Comparison of ENCODE assay signal across 21 cellular contexts in the genomic region with DNA sequence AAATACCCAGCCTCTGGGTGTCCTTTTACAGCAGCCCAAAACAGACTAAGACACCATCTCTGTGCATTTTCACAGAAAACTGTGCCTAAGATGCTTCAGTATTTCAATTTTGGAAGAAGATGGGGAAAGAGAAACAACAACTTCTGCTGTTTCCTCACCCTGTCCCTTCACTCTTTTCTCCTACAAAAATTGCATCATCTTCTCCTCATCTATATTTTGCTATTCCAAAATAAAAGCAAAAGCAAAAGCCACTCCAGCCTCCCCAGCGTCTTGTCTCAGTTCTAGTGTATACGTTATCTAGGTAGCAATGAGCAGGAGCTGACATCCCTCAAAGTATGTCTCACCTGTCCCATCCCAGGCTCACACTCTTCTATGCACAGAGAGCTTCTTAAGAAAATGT.
DNase-seq lines count a peak whose midpoint lies in the region; ATAC-seq and TF ChIP-seq lines count a peak whose summit lies in the region.
"Had no signal": no experiment of that assay in that cellular context is flagged by ENCODE, and none has a peak within 500 bp of the region (broad histone marks: within the 10 kb centered on the region; RNA-seq: fewer than 3 reads in every experiment).

No MANE protein-coding gene starts in this region.

- no peaks in the 10 kb centered on the region for H3K27me3 Mint-ChIP-seq in activated CD8-positive, alpha-beta memory T cell treated with anti-CD3 and anti-CD28 coated beads, Interleukin-2, amount 10 ng/mL, durations not matched to agents 7 days and 5 days
- H3K27me3 Mint-ChIP-seq in CD8-positive, alpha-beta T cell (ENCODE audit: low read depth) = no peaks in the 10 kb centered on the region
- H3K27me3 Mint-ChIP-seq in activated CD4-positive, alpha-beta memory T cell treated with anti-CD3 and anti-CD28 coated beads, Interleukin-2, amount 10 ng/mL, durations not matched to agents 7 days and 5 days = no peaks in the 10 kb centered on the region
- peaks cover 0 to 5% (median 2%) of the 10 kb centered on the region in 3 donors for H3K27me3 Mint-ChIP-seq in immature natural killer cell (ENCODE audit: low read depth in 3 of 3)

- intact Hi-C loops in CD8-positive, alpha-beta T cell (cut with DNase I, micrococcal nuclease) = loop anchor here in 1 of 2 experiments (5.0 kb wide), 1 partner anchor 79 kb away; no protein-coding TSS in a partner anchor

- peak overlapping the region; percentile 94 for H3K27ac Mint-ChIP-seq in activated CD8-positive, alpha-beta memory T cell treated with anti-CD3 and anti-CD28 coated beads, Interleukin-2, amount 10 ng/mL, durations not matched to agents 7 days and 5 days
- peak overlapping the region; percentile 74 for H3K27ac Mint-ChIP-seq in CD8-positive, alpha-beta T cell
- peak overlapping the region; percentile 98 for H3K27ac Mint-ChIP-seq in activated CD4-positive, alpha-beta memory T cell treated with anti-CD3 and anti-CD28 coated beads, Interleukin-2, amount 10 ng/mL, durations not matched to agents 7 days and 5 days
- H3K27ac Mint-ChIP-seq in immature natural killer cell = peak overlapping the region in 4 of 6 donors; percentile 47 to 80 (median 64)

- no peak overlapping the region for H3K4me3 ChIP-seq in CD8-positive, alpha-beta T cell (ENCODE audit: low read depth, low read length)
- H3K4me3 ChIP-seq: mucosa of descending colon, spleen, thoracic aorta had no signal

- CTCF ChIA-PET in activated CD8-positive, alpha-beta memory T cell treated with anti-CD3 and anti-CD28 coated beads, Interleukin-2, amount 10 ng/mL, durations not matched to agents 7 days and 5 days (lab: Charles Lee) = interaction anchor here (0.7 to 4.8 kb wide), 7 partner anchors 15 to 278 kb away, joined by 3 to 26 read pairs (median 4); no protein-coding TSS in a partner anchor
- CTCF ChIA-PET in CD8-positive, alpha-beta T cell (lab: Charles Lee) = interaction anchor here (1.2 to 1.5 kb wide), 3 partner anchors 17 to 278 kb away, joined by 3 to 4 read pairs (median 4); no protein-coding TSS in a partner anchor
- CTCF ChIA-PET in activated CD4-positive, alpha-beta memory T cell treated with anti-CD3 and anti-CD28 coated beads, Interleukin-2, amount 10 ng/mL, durations not matched to agents 7 days and 5 days (lab: Charles Lee) = interaction anchor here (0.6 to 3.1 kb wide), 16 partner anchors 14 to 279 kb away, joined by 3 to 20 read pairs (median 5); a partner anchor contains a TSS

- peaks cover 24% of the 10 kb centered on the region for H3K4me1 ChIP-seq in CD8-positive, alpha-beta T cell (ENCODE audit: insufficient read depth, low read length)

- H3K4me1 Mint-ChIP-seq in activated CD8-positive, alpha-beta memory T cell treated with anti-CD3 and anti-CD28 coated beads, Interleukin-2, amount 10 ng/mL, durations not matched to agents 7 days and 5 days = peaks cover 73% of the 10 kb centered on the region
- H3K4me1 Mint-ChIP-seq in CD8-positive, alpha-beta T cell (ENCODE audit: low read depth) = peaks cover 47% of the 10 kb centered on the region
- peaks cover 76% of the 10 kb centered on the region for H3K4me1 Mint-ChIP-seq in activated CD4-positive, alpha-beta memory T cell treated with anti-CD3 and anti-CD28 coated beads, Interleukin-2, amount 10 ng/mL, durations not matched to agents 7 days and 5 days
- peaks cover 0 to 27% of the 10 kb centered on the region in 2 donors for H3K4me1 Mint-ChIP-seq in immature natural killer cell

- no peak overlapping the region for H3K27ac ChIP-seq in CD8-positive, alpha-beta T cell (ENCODE audit: low read depth, low read length)
- H3K27ac ChIP-seq: HL-60, spleen, thoracic aorta had no signal

- peaks cover 70% of the 10 kb centered on the region for H3K36me3 Mint-ChIP-seq in activated CD8-positive, alpha-beta memory T cell treated with anti-CD3 and anti-CD28 coated beads, Interleukin-2, amount 10 ng/mL, durations not matched to agents 7 days and 5 days
- peaks cover 7% of the 10 kb centered on the region for H3K36me3 Mint-ChIP-seq in CD8-positive, alpha-beta T cell
- H3K36me3 Mint-ChIP-seq in activated CD4-positive, alpha-beta memory T cell treated with anti-CD3 and anti-CD28 coated beads, Interleukin-2, amount 10 ng/mL, durations not matched to agents 7 days and 5 days (ENCODE audit: low read depth) = peaks cover 90% of the 10 kb centered on the region
- peaks cover 0 to 2% (median 0%) of the 10 kb centered on the region in 3 donors for H3K36me3 Mint-ChIP-seq in immature natural killer cell

- DNase-seq in activated CD8-positive, alpha-beta memory T cell treated with anti-CD3 and anti-CD28 coated beads, Interleukin-2, amount 10 ng/mL, durations not matched to agents 7 days and 5 days = no peak
- no peak for DNase-seq in activated CD8-positive, alpha-beta memory T cell treated with anti-CD3 and anti-CD28 coated beads, Interleukin-2, amount 50 U/mL, for 48 hours
- DNase-seq in CD8-positive, alpha-beta T cell = no peak
- no peak for DNase-seq in activated CD4-positive, alpha-beta memory T cell treated with anti-CD3 and anti-CD28 coated beads, Interleukin-2, amount 10 ng/mL, durations not matched to agents 7 days and 5 days
- no peak for DNase-seq in immature natural killer cell
- DNase-seq: activated effector memory CD4-positive, alpha-beta T cell treated with anti-CD3 and anti-CD28 coated beads, Interleukin-2, amount 50 U/mL, for 16 hours; DMS79; effector CD8-positive, alpha-beta T cell; HCEC 1CT; mucosa of descending colon; NCI-H187; NCI-H2227 treated with DMSO at 0.1 percent for 48 hours; nucleus accumbens; SK-N-SH; spleen had no signal

- no peaks in the 10 kb centered on the region for H3K9me3 ChIP-seq in CD8-positive, alpha-beta T cell (ENCODE audit: low read length)
- H3K9me3 ChIP-seq: mucosa of descending colon, SK-N-SH, spleen, thoracic aorta had no signal

- H3K36me3 ChIP-seq in CD8-positive, alpha-beta T cell (ENCODE audit: insufficient read depth, low read length) = no peaks in the 10 kb centered on the region
- H3K36me3 ChIP-seq: spleen, thoracic aorta had no signal

- H3K9me3 Mint-ChIP-seq in activated CD8-positive, alpha-beta memory T cell treated with anti-CD3 and anti-CD28 coated beads, Interleukin-2, amount 10 ng/mL, durations not matched to agents 7 days and 5 days (ENCODE audit: low read depth) = peaks cover 6% of the 10 kb centered on the region
- peaks cover 15% of the 10 kb centered on the region for H3K9me3 Mint-ChIP-seq in CD8-positive, alpha-beta T cell
- peaks cover 29% of the 10 kb centered on the region for H3K9me3 Mint-ChIP-seq in activated CD4-positive, alpha-beta memory T cell treated with anti-CD3 and anti-CD28 coated beads, Interleukin-2, amount 10 ng/mL, durations not matched to agents 7 days and 5 days
- H3K9me3 Mint-ChIP-seq in immature natural killer cell = peaks cover 0 to 1% (median 0%) of the 10 kb centered on the region in 6 donors

- ATAC-seq in activated CD8-positive, alpha-beta memory T cell treated with anti-CD3 and anti-CD28 coated beads, Interleukin-2, amount 10 ng/mL, durations not matched to agents 7 days and 5 days = peak; percentile 50
- ATAC-seq in CD8-positive, alpha-beta T cell = peak; percentile 42
- ATAC-seq in GM19467 (IDR thresholded peaks at IDR 0.05; ENCODE audit: unreplicated experiment) = no peak
- no peak for ATAC-seq in HG02870 (IDR thresholded peaks at IDR 0.05; ENCODE audit: unreplicated experiment)
- ATAC-seq in HG02884 (IDR thresholded peaks at IDR 0.05; ENCODE audit: unreplicated experiment) = no peak
- ATAC-seq: left lobe of liver had no signal

- POLR2A ChIA-PET in CD8-positive, alpha-beta T cell (lab: Charles Lee) = interaction anchor here (0.6 to 1.7 kb wide), 3 partner anchors 10 to 68 kb away, joined by 3 read pairs; no protein-coding TSS in a partner anchor
- POLR2A ChIA-PET in activated CD4-positive, alpha-beta memory T cell treated with anti-CD3 and anti-CD28 coated beads, Interleukin-2, amount 10 ng/mL, durations not matched to agents 7 days and 5 days (lab: Charles Lee) = interaction anchor here (0.6 to 8.7 kb wide), 26 partner anchors 9 to 203 kb away, joined by 3 to 198 read pairs (median 4); a partner anchor contains a TSS

- no peaks in the 10 kb centered on the region for H3K27me3 ChIP-seq in CD8-positive, alpha-beta T cell (ENCODE audit: insufficient read depth, low read length)
- H3K27me3 ChIP-seq: spleen had no signal

- peak overlapping the region; percentile 49 for H3K4me3 Mint-ChIP-seq in activated CD8-positive, alpha-beta memory T cell treated with anti-CD3 and anti-CD28 coated beads, Interleukin-2, amount 10 ng/mL, durations not matched to agents 7 days and 5 days
- peak overlapping the region; percentile 30 for H3K4me3 Mint-ChIP-seq in CD8-positive, alpha-beta T cell
- H3K4me3 Mint-ChIP-seq in activated CD4-positive, alpha-beta memory T cell treated with anti-CD3 and anti-CD28 coated beads, Interleukin-2, amount 10 ng/mL, durations not matched to agents 7 days and 5 days = peak overlapping the region; percentile 39
- peak overlapping the region in 1 of 5 donors; percentile 44 for H3K4me3 Mint-ChIP-seq in immature natural killer cell

- no peak for TF ChIP-seq CTCF in CD8-positive, alpha-beta T cell (IDR thresholded peaks at IDR 0.05)

Comparison
In these comparisons a context has a peak if more than half of its experiments do, and no peak if none do; other contexts are left out.
1. ATAC-seq: peak in activated CD8-positive, alpha-beta memory T cell treated with anti-CD3 and anti-CD28 coated beads, Interleukin-2, amount 10 ng/mL, durations not matched to agents 7 days and 5 days (single experiment) and CD8-positive, alpha-beta T cell (single experiment); none in GM19467 (single experiment), HG02870 (single experiment) and HG02884 (single experiment).
2. Peak in every context shown above with its lines, with median percentiles within 50 percentile points of each other: H3K27ac Mint-ChIP-seq.